ENCODE assay signal across 1 cellular context in the genomic region with DNA sequence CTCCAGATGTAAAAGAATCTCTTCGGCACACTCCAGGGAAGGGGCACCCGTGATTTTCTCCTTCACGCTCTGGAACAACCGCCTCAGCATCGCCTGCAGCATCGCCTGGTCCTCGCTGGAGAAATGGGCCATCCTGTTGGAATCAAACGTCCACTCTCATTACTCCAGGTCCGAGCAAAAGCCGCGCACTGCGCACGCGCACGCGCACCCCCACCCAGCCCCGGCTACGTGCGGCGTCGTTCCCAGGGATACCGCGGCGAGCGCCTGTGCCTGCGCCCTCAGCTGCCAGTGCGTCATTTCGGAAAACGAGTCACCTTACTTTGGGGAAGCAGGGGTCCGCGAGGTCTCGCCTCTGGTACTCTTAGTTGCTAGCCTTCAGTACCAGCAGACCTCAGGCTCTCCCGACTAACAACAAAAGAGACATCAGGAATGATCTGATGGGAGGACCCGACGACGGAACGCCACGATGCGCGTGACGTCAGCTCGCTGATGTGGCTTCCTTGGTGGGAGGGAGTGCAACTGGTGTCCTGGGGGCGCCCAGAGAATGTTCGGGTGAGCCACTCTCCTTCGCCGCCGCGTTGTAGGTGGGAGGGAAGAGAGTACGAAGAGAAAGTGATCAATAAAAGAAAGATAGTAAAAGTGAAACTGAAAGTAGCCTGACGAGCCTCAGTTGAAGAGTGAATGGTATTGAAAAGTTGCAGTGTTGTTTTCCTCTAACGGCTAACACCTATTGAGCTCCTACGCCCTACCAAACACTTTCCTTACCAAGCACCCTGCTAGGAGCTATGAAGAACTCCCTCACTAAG.
TF ChIP-seq lines count a peak whose summit lies in the region.

A gene with protein sequence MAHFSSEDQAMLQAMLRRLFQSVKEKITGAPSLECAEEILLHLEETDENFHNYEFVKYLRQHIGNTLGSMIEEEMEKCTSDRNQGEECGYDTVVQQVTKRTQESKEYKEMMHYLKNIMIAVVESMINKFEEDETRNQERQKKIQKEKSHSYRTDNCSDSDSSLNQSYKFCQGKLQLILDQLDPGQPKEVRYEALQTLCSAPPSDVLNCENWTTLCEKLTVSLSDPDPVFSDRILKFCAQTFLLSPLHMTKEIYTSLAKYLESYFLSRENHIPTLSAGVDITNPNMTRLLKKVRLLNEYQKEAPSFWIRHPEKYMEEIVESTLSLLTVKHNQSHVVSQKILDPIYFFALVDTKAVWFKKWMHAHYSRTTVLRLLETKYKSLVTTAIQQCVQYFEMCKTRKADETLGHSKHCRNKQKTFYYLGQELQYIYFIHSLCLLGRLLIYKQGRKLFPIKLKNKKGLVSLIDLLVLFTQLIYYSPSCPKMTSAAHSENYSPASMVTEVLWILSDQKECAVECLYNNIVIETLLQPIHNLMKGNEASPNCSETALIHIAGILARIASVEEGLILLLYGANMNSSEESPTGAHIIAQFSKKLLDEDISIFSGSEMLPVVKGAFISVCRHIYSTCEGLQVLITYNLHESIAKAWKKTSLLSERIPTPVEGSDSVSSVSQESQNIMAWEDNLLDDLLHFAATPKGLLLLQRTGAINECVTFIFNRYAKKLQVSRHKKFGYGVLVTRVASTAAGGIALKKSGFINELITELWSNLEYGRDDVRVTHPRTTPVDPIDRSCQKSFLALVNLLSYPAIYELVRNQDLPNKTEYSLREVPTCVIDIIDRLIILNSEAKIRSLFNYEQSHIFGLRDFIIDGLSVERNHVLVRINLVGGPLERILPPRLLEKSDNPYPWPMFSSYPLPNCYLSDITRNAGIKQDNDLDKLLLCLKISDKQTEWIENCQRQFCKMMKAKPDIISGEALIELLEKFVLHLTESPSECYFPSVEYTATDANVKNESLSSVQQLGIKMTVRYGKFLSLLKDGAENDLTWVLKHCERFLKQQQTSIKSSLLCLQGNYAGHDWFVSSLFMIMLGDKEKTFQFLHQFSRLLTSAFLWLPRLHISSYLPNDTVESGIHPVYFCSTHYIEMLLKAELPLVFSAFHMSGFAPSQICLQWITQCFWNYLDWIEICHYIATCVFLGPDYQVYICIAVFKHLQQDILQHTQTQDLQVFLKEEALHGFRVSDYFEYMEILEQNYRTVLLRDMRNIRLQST (minus strand): TSS at position 182 of the 806 bp plus-strand sequence. CDS start 50 bp downstream, at position 132.

TF ChIP-seq in WTC11, 78 proteins besides CTCF, POLR2A, EP300 and RAD21 (continued from another document):
- TF ChIP-seq OVOL2 (CRISPR knock-in tag; IDR thresholded peaks at IDR 0.05; ENCODE audit: borderline replicate concordance) (no peak), ETV6 (CRISPR knock-in tag; IDR thresholded peaks at IDR 0.05) (no peak), ZNF232 (CRISPR knock-in tag; IDR thresholded peaks at IDR 0.05) (peak; percentile 81; the same call in 1 of the 2 replicates), ELF4 (CRISPR knock-in tag; IDR thresholded peaks at IDR 0.05; ENCODE audit: low read depth) (no peak), GRHL2 (CRISPR knock-in tag; IDR thresholded peaks at IDR 0.05; ENCODE audit: insufficient replicate concordance, severe bottlenecking) (no peak), JUN (CRISPR knock-in tag; IDR thresholded peaks at IDR 0.05) (no peak), CBFB (CRISPR knock-in tag; IDR thresholded peaks at IDR 0.05; ENCODE audit: low read depth) (no peak), EMX1 (CRISPR knock-in tag; IDR thresholded peaks at IDR 0.05) (no peak), TCF7 (CRISPR knock-in tag; IDR thresholded peaks at IDR 0.05; ENCODE audit: low read depth) (no peak), ZNF138 (CRISPR knock-in tag; conservative IDR thresholded peaks at IDR 0.05) (no peak), SMAD4 (CRISPR knock-in tag; IDR thresholded peaks at IDR 0.05) (no peak), JAZF1 (CRISPR knock-in tag; IDR thresholded peaks at IDR 0.05) (no peak), KAT7 (CRISPR knock-in tag; IDR thresholded peaks at IDR 0.05; ENCODE audit: borderline replicate concordance) (no peak), SP1 (CRISPR knock-in tag; conservative IDR thresholded peaks at IDR 0.05) (0 out of 2 replicates have a peak, but pooled peaks have one; percentile 52), GABPB1 (CRISPR knock-in tag; IDR thresholded peaks at IDR 0.05) (peak; percentile 45; the same call in 1 of the 2 replicates)
- TF ChIP-seq, protein P1, sequence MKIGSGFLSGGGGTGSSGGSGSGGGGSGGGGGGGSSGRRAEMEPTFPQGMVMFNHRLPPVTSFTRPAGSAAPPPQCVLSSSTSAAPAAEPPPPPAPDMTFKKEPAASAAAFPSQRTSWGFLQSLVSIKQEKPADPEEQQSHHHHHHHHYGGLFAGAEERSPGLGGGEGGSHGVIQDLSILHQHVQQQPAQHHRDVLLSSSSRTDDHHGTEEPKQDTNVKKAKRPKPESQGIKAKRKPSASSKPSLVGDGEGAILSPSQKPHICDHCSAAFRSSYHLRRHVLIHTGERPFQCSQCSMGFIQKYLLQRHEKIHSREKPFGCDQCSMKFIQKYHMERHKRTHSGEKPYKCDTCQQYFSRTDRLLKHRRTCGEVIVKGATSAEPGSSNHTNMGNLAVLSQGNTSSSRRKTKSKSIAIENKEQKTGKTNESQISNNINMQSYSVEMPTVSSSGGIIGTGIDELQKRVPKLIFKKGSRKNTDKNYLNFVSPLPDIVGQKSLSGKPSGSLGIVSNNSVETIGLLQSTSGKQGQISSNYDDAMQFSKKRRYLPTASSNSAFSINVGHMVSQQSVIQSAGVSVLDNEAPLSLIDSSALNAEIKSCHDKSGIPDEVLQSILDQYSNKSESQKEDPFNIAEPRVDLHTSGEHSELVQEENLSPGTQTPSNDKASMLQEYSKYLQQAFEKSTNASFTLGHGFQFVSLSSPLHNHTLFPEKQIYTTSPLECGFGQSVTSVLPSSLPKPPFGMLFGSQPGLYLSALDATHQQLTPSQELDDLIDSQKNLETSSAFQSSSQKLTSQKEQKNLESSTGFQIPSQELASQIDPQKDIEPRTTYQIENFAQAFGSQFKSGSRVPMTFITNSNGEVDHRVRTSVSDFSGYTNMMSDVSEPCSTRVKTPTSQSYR (CRISPR knock-in tag; IDR thresholded peaks at IDR 0.05), result no peak
- TF ChIP-seq, protein P2, sequence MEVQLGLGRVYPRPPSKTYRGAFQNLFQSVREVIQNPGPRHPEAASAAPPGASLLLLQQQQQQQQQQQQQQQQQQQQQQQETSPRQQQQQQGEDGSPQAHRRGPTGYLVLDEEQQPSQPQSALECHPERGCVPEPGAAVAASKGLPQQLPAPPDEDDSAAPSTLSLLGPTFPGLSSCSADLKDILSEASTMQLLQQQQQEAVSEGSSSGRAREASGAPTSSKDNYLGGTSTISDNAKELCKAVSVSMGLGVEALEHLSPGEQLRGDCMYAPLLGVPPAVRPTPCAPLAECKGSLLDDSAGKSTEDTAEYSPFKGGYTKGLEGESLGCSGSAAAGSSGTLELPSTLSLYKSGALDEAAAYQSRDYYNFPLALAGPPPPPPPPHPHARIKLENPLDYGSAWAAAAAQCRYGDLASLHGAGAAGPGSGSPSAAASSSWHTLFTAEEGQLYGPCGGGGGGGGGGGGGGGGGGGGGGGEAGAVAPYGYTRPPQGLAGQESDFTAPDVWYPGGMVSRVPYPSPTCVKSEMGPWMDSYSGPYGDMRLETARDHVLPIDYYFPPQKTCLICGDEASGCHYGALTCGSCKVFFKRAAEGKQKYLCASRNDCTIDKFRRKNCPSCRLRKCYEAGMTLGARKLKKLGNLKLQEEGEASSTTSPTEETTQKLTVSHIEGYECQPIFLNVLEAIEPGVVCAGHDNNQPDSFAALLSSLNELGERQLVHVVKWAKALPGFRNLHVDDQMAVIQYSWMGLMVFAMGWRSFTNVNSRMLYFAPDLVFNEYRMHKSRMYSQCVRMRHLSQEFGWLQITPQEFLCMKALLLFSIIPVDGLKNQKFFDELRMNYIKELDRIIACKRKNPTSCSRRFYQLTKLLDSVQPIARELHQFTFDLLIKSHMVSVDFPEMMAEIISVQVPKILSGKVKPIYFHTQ (CRISPR knock-in tag; IDR thresholded peaks at IDR 0.05), result no peak
- TF ChIP-seq, protein P3, sequence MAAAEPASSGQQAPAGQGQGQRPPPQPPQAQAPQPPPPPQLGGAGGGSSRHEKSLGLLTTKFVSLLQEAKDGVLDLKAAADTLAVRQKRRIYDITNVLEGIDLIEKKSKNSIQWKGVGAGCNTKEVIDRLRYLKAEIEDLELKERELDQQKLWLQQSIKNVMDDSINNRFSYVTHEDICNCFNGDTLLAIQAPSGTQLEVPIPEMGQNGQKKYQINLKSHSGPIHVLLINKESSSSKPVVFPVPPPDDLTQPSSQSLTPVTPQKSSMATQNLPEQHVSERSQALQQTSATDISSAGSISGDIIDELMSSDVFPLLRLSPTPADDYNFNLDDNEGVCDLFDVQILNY (CRISPR knock-in tag; IDR thresholded peaks at IDR 0.05), result 0 out of 2 replicates have a peak, but pooled peaks have one; percentile 26
- TF ChIP-seq, protein P4, sequence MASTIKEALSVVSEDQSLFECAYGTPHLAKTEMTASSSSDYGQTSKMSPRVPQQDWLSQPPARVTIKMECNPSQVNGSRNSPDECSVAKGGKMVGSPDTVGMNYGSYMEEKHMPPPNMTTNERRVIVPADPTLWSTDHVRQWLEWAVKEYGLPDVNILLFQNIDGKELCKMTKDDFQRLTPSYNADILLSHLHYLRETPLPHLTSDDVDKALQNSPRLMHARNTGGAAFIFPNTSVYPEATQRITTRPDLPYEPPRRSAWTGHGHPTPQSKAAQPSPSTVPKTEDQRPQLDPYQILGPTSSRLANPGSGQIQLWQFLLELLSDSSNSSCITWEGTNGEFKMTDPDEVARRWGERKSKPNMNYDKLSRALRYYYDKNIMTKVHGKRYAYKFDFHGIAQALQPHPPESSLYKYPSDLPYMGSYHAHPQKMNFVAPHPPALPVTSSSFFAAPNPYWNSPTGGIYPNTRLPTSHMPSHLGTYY (CRISPR knock-in tag; IDR thresholded peaks at IDR 0.05), result no peak
